1 cellular context compared by ENCODE assay signal in the genomic region with DNA sequence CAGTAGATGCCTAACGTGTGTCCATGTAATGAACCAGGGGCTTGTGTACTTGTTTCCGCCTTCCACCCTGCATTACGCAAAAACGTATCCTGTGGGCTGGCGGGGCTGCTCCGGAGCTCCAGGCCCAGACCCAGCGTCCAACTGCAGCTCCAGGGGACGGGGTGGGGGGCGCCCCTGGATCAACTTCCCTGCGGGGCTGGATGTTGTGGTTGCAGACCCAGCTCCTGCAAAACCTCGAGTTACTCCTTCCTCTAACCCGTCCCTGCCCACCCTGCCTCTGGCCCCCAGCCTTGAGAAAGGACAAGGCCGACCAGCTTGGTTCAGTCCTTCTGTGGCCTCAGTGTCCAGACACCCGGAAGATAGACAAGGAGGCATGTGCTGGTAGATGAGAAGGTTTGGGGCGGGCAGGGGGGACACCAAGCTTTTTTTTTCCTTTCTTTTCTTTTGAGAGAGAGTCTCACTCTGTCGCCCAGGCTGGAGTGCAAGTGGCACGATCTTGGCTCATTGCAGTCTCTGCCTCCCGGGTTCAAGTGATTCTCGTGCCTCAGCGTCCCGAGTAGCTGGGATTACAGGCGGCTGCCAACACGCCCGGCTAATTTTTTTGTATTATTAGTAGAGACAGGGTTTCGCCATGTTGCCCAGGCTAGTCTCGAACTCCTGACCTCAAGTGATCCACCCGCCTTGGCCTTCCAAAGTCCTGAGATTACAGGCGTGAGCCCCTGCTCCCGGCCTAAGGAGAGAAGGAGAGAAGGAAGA.
TF ChIP-seq lines count a peak whose summit lies in the region.

No MANE protein-coding gene starts in this region.

TF ChIP-seq in HEK293, 187 proteins besides CTCF, POLR2A, EP300 and RAD21 (continued from another document):
- TF ChIP-seq, protein P1, sequence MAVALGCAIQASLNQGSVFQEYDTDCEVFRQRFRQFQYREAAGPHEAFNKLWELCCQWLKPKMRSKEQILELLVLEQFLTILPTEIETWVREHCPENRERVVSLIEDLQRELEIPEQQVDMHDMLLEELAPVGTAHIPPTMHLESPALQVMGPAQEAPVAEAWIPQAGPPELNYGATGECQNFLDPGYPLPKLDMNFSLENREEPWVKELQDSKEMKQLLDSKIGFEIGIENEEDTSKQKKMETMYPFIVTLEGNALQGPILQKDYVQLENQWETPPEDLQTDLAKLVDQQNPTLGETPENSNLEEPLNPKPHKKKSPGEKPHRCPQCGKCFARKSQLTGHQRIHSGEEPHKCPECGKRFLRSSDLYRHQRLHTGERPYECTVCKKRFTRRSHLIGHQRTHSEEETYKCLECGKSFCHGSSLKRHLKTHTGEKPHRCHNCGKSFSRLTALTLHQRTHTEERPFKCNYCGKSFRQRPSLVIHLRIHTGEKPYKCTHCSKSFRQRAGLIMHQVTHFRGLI (tag by site-specific recombination; IDR thresholded peaks at IDR 0.05) = 0 out of 2 replicates have a peak, but pooled peaks have one; percentile 21
- TF ChIP-seq ZNF140 (tag by site-specific recombination; IDR thresholded peaks at IDR 0.05) = no peak
- TF ChIP-seq, protein P2, sequence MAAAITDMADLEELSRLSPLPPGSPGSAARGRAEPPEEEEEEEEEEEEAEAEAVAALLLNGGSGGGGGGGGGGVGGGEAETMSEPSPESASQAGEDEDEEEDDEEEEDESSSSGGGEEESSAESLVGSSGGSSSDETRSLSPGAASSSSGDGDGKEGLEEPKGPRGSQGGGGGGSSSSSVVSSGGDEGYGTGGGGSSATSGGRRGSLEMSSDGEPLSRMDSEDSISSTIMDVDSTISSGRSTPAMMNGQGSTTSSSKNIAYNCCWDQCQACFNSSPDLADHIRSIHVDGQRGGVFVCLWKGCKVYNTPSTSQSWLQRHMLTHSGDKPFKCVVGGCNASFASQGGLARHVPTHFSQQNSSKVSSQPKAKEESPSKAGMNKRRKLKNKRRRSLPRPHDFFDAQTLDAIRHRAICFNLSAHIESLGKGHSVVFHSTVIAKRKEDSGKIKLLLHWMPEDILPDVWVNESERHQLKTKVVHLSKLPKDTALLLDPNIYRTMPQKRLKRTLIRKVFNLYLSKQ (tag by site-specific recombination; IDR thresholded peaks at IDR 0.05; ENCODE audit: borderline replicate concordance) = no peak
TF ChIP-seq in HEK293: peak in this region for 4.
